ENCODE assay signal across 1 cellular context in the genomic region with DNA sequence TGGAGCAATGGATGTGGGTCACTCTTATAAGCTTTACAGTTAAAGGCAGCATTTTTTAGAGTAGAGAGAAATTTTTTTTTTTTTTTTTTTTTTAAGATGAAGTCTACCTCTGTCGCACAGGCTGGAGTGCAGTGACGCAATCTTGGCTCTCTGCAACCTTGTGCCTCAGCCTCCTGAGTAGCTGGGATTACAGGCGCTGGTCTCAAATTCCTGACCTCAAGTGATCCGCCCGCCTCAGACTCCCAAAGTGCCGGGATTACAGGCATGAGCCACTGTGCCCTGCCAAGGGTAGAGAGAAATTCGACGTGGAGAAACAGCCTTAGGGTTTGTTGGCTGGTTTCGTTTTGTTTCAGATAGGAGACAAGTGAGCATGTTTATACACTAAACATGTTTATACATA.
A peak's percentile ranks its signal among the peaks of the same experiment; 100 is the strongest.
TF ChIP-seq lines count a peak whose summit lies in the region.

No MANE protein-coding gene starts in this region.

TF ChIP-seq in IMR-90, 13 proteins besides CTCF, POLR2A, EP300 and RAD21:
- TF ChIP-seq CEBPB (IDR thresholded peaks at IDR 0.05; ENCODE audit: low read depth, low read length) (peak; percentile 48), MXI1 (IDR thresholded peaks at IDR 0.05; ENCODE audit: borderline replicate concordance, low read depth, low read length) (no peak)
TF ChIP-seq in IMR-90: peak in this region for 1.
